In genomic region chr15:74540761-74541493, GRCh38 we compare ENCODE assay signal across 8 cellular contexts. TPM values are rescaled to one million over a fixed set of nuclear protein-coding genes. Genes with fewer than 3 reads are reported as not detected.
DNase-seq lines count a peak whose midpoint lies in the region; ATAC-seq lines count a peak whose summit lies in the region.

TSS of gene ARID3B (plus strand) at chr15:74541220. CDS start at chr15:74543937, 2,717 bp downstream.

- H3K27ac ChIP-seq in effector memory CD4-positive, alpha-beta T cell (ENCODE audit: insufficient read depth, low read length, poor library complexity, severe bottlenecking), result peak within 1 kb of the TSS; percentile 83

- H3K4me1 Mint-ChIP-seq in memory B cell, result peaks cover 42% of the 10 kb centered on the region

- H3K27ac Mint-ChIP-seq in memory B cell, result peak within 1 kb of the TSS; percentile 93

- peak within 1 kb of the TSS; percentile 93 for H3K4me3 ChIP-seq in effector memory CD4-positive, alpha-beta T cell (ENCODE audit: insufficient read depth, low read depth, low read length, poor library complexity, severe bottlenecking)

- no peaks in the 10 kb centered on the region for H3K9me3 ChIP-seq in effector memory CD4-positive, alpha-beta T cell (ENCODE audit: control insufficient read depth, low read length)

- DNase-seq in COR-L47 (lab: John Stamatoyannopoulos, UW), result peak; percentile 97
- DNase-seq in HUDEP-2 (lab: John Stamatoyannopoulos, UW; ENCODE audit: unreplicated experiment in 76 of 76), result peak in 75 of 76 experiments; percentile 24 to 97 (median 94)
- DNase-seq in NOMO-1 treated with DMSO at 0.1 percent for 48 hours (lab: John Stamatoyannopoulos, UW; ENCODE audit: unreplicated experiment), result peak; percentile 98
- peak; percentile 93 to 94 (median 93) for DNase-seq in effector memory CD4-positive, alpha-beta T cell
- DNase-seq in memory B cell (ENCODE audit: low spot score in 2 of 2), result peak; percentile 73 to 82
- peak; percentile 91 to 97 (median 97) for DNase-seq in stimulated activated CD4-positive, alpha-beta T cell treated with anti-CD3 and anti-CD28 coated beads, TNF-alpha, amount 100 ng/mL, for 48 hours (ENCODE audit: low read depth in 3 of 3)

- no peaks in the 10 kb centered on the region for H3K27me3 ChIP-seq in effector memory CD4-positive, alpha-beta T cell (replicated peaks; ENCODE audit: control insufficient read depth, insufficient read depth, low read length, poor library complexity, severe bottlenecking)

- ATAC-seq in GM21381 (IDR thresholded peaks at IDR 0.05; ENCODE audit: unreplicated experiment) (peak; percentile 84), memory B cell (ENCODE audit: low read depth) (peak; percentile 87)

- peaks cover 2% of the 10 kb centered on the region for H3K36me3 Mint-ChIP-seq in memory B cell

- POLR2A ChIA-PET in activated CD8-positive, alpha-beta memory T cell treated with anti-CD3 and anti-CD28 coated beads for 36 hours (lab: Charles Lee), result interaction anchor here (0.5 to 2.9 kb wide), 11 partner anchors 12 to 905 kb away, joined by 3 to 21 read pairs (median 4); partner anchors contain the start of genes CLK3 and UBL7

- H3K4me1 ChIP-seq in effector memory CD4-positive, alpha-beta T cell (ENCODE audit: control insufficient read depth, insufficient read depth, low read length, poor library complexity, severe bottlenecking), result peaks cover 19% of the 10 kb centered on the region

- H3K36me3 ChIP-seq in effector memory CD4-positive, alpha-beta T cell (ENCODE audit: control insufficient read depth, insufficient read depth, low read length), result no peaks in the 10 kb centered on the region

- H3K27me3 Mint-ChIP-seq in memory B cell, result no peaks in the 10 kb centered on the region

- H3K4me3 Mint-ChIP-seq in memory B cell, result peak within 1 kb of the TSS; percentile 97

- H3K9me3 Mint-ChIP-seq in memory B cell, result no peaks in the 10 kb centered on the region

- CTCF ChIA-PET in activated CD8-positive, alpha-beta memory T cell treated with anti-CD3 and anti-CD28 coated beads for 36 hours (lab: Charles Lee), result interaction anchor here (0.6 to 3.0 kb wide), 7 partner anchors 9 to 952 kb away, joined by 3 to 10 read pairs (median 3); partner anchors contain the start of gene UBL7

RNA-seq across cellular contexts. Expression of gene ARID3B, which starts in this region (rescaled TPM):
- total RNA-seq in activated CD8-positive, alpha-beta memory T cell treated with anti-CD3 and anti-CD28 coated beads for 36 hours, result 10 to 100 TPM; 34.2 to 34.3 TPM

Comparison
In these comparisons a context has a peak if more than half of its experiments do, and no peak if none do; other contexts are left out.
1. Peak in every context shown above with its lines: DNase-seq, ATAC-seq, H3K4me3 ChIP-seq and H3K27ac ChIP-seq.